Comparison of ENCODE assay signal across 8 cellular contexts in the genomic region with DNA sequence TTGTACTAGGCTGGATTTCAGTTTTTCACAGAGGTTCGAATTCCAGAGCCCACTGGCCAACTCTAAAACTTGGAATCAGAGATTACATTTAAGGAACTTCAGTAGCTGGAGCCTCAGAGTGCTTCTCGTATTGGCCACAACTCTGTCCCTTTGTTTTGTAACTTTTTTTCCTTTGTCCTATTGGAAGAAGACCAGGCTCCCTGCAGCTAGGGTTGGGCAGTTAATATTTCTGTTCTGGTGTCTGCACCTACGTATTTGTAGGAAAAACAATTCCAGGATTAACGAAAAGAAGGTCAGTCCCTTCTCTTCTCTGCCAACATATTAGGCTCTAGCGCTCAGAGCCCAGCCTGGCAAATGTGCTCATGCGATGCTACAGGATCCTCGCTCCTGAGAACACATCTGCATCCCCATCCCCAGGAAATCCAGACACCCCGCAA. TPM values are rescaled to one million over a fixed set of nuclear protein-coding genes. Genes with fewer than 3 reads are reported as not detected.
DNase-seq lines count a peak whose midpoint lies in the region; ATAC-seq and TF ChIP-seq lines count a peak whose summit lies in the region.

No MANE protein-coding gene starts in this region.

- H3K27me3 ChIP-seq in adrenal gland, result peaks cover 15% of the 10 kb centered on the region
- peaks cover 48% of the 10 kb centered on the region for H3K27me3 ChIP-seq in left ventricle myocardium inferior (ENCODE audit: low read depth)
- no peaks in the 10 kb centered on the region for H3K27me3 ChIP-seq in Karpas-422 (ENCODE audit: low read length)

- DNase-seq in C1 segment of cervical spinal cord (lab: John Stamatoyannopoulos, UW), result peak in 8 of 14 donors; percentile 13 to 64 (median 31)
- DNase-seq in adrenal gland, result peak in 1 of 7 donors; percentile 16
- DNase-seq in left ventricle myocardium inferior, result no peak
- DNase-seq in putamen (ENCODE audit: low spot score), result peak; percentile 65
- no peak for DNase-seq in Karpas-422

- no peak for ATAC-seq in HG03159 (IDR thresholded peaks at IDR 0.05; ENCODE audit: unreplicated experiment)
- no peak for ATAC-seq in HG02973 (IDR thresholded peaks at IDR 0.05; ENCODE audit: unreplicated experiment)
- no peak for ATAC-seq in HG02870 (IDR thresholded peaks at IDR 0.05; ENCODE audit: unreplicated experiment)

- H2AFZ ChIP-seq in Karpas-422 (ENCODE audit: low read length), result no peak overlapping the region

- H3K4me1 ChIP-seq in adrenal gland (replicated peaks in 1 of 2) (peaks cover 5 to 24% of the 10 kb centered on the region in 2 donors), left ventricle myocardium inferior (peaks cover 43% of the 10 kb centered on the region), Karpas-422 (ENCODE audit: low read length) (peaks cover 5% of the 10 kb centered on the region)

- H3K79me2 ChIP-seq in Karpas-422 (ENCODE audit: low read length), result no peaks in the 10 kb centered on the region

- H4K20me1 ChIP-seq in Karpas-422 (ENCODE audit: insufficient read depth, low read depth, low read length), result no peaks in the 10 kb centered on the region

- H3K9me3 ChIP-seq in adrenal gland (replicated peaks in 1 of 3) (no peaks in the 10 kb centered on the region), left ventricle myocardium inferior (replicated peaks) (no peaks in the 10 kb centered on the region), Karpas-422 (ENCODE audit: low read length) (no peaks in the 10 kb centered on the region)

- no peak overlapping the region for H3K9ac ChIP-seq in Karpas-422 (ENCODE audit: low read length)

- no peaks in the 10 kb centered on the region for H3K9me2 ChIP-seq in Karpas-422 (replicated peaks; ENCODE audit: insufficient read depth, low read length)

- H3K27ac ChIP-seq in adrenal gland (peak overlapping the region in 4 of 5 donors; percentile 32 to 92 (median 50)), left ventricle myocardium inferior (replicated peaks) (peak overlapping the region; percentile 86), Karpas-422 (ENCODE audit: low read length) (no peak overlapping the region)

- intact Hi-C loops in adrenal gland (cut with DNase I), result loop anchor here in 1 of 2 donors (10.0 kb wide), 1 partner anchor 1755 kb away; no protein-coding TSS in a partner anchor
- intact Hi-C loops in left ventricle myocardium inferior (cut with micrococcal nuclease), result loop anchor here (10.0 kb wide), 1 partner anchor 195 kb away; no protein-coding TSS in a partner anchor

- 49 to 64% (median 55%) methylated on average over 8 of the region's 8 CpGs for WGBS in adrenal gland, 4 donors

- H3K36me3 ChIP-seq in adrenal gland (replicated peaks in 1 of 2), result no peaks in the 10 kb centered on the region
- H3K36me3 ChIP-seq in left ventricle myocardium inferior, result no peaks in the 10 kb centered on the region
- no peaks in the 10 kb centered on the region for H3K36me3 ChIP-seq in Karpas-422 (ENCODE audit: insufficient read depth, low read length)

- TF ChIP-seq CTCF in adrenal gland (IDR thresholded peaks at IDR 0.05), result no peak
- TF ChIP-seq CTCF in left ventricle myocardium inferior (IDR thresholded peaks at IDR 0.05; ENCODE audit: borderline replicate concordance), result no peak

- H3K4me2 ChIP-seq in Karpas-422 (ENCODE audit: low read depth, low read length, poor library complexity, severe bottlenecking), result no peak overlapping the region

- TF ChIP-seq POLR2A in adrenal gland (IDR thresholded peaks at IDR 0.05), result no peak

- H3K4me3 ChIP-seq in adrenal gland (peak overlapping the region in 1 of 4 donors; percentile 72), left ventricle myocardium inferior (peak overlapping the region; percentile 77), Karpas-422 (ENCODE audit: low read length) (no peak overlapping the region)

RNA-seq across cellular contexts. Expression of gene CDH11, which starts 1.9 kb away (rescaled TPM):
- total RNA-seq in adrenal gland, result 100 to 1,000 TPM in 1 of 8 donors, 10 to 100 TPM in 7; 21.0 to 102 (median 38.7) TPM
- 10 to 100 TPM in 1 of 3 donors, 1 to 10 TPM in 2; 3.0 to 22.4 (median 3.5) TPM for polyA plus RNA-seq in adrenal gland
- total RNA-seq in left ventricle myocardium inferior, result 20.9 TPM
- total RNA-seq in Karpas-422 (2014; rRNA removed; shearing (Covaris generic); ENCODE audit: low replicate concordance), result not detected in 2 replicates

Comparison
In these comparisons a context has a peak if more than half of its experiments do, and no peak if none do; other contexts are left out.
1. DNase-seq: peak in C1 segment of cervical spinal cord (8 of 14) and putamen (single experiment); none in left ventricle myocardium inferior (single experiment) and Karpas-422 (single experiment).
2. RNA of gene CDH11, which starts 1.9 kb away (total RNA-seq): 21.0 to 102 TPM in adrenal gland and 20.9 TPM in left ventricle myocardium inferior (single experiment); not detected in Karpas-422; every median in the first group is over 10 times any median in the second.